Comparison of ENCODE assay signal across 8 cellular contexts in genomic region chr1:28259252-28259934, GRCh38. TPM values are rescaled to one million over a fixed set of nuclear protein-coding genes. Genes with fewer than 3 reads are reported as not detected.
DNase-seq lines count a peak whose midpoint lies in the region; ATAC-seq lines count a peak whose summit lies in the region.

Gene SESN2, plus strand, starts transcription at chr1:28259518. Its CDS starts 330 bp downstream, at chr1:28259848.

- no peaks in the 10 kb centered on the region for H3K9me3 ChIP-seq in NT2/D1 (ENCODE audit: insufficient read depth, low read length)
- H3K9me3 ChIP-seq in endocrine pancreas (ENCODE audit: control insufficient read depth, low read length) = no peaks in the 10 kb centered on the region

- no peak within 1 kb of the TSS for H4K8ac ChIP-seq in mesendoderm (ENCODE audit: low read depth, low read length)

- DNase-seq in COR-L47 (lab: John Stamatoyannopoulos, UW) (peak; percentile 97), HUDEP-2 (lab: John Stamatoyannopoulos, UW; ENCODE audit: unreplicated experiment in 76 of 76) (peak in 75 of 76 experiments; percentile 22 to 98 (median 96)), NT2/D1 (ENCODE audit: low read depth, low spot score) (peak; percentile 99), mesendoderm (peak; percentile 99)
- peak; percentile 95 for DNase-seq in activated CD8-positive, alpha-beta memory T cell treated with anti-CD3 and anti-CD28 coated beads, Interleukin-2, amount 50 U/mL, for 1 hour (ENCODE audit: extremely low read depth)
- DNase-seq in stimulated activated CD8-positive, alpha-beta memory T cell treated with anti-CD3 and anti-CD28 coated beads, Interleukin-15, amount 100 ng/mL, for 1 hour (ENCODE audit: low read depth) = peak; percentile 98

- peak within 1 kb of the TSS; percentile 97 for H3K56ac ChIP-seq in mesendoderm (ENCODE audit: low read length)

- H2AK5ac ChIP-seq in mesendoderm (ENCODE audit: low read length) = no peak within 1 kb of the TSS

- H3K27ac ChIP-seq in mesendoderm (ENCODE audit: low read depth, low read length) = peak within 1 kb of the TSS; percentile 80

- H3K4me3 ChIP-seq in NT2/D1 (ENCODE audit: insufficient read length, low read depth) = peak within 1 kb of the TSS; percentile 88
- H3K4me3 ChIP-seq in endocrine pancreas (ENCODE audit: control insufficient read depth, insufficient read depth, low read length) = peak within 1 kb of the TSS; percentile 49
- H3K4me3 ChIP-seq in mesendoderm (ENCODE audit: low read length) = peak within 1 kb of the TSS; percentile 94

- H3K4me2 ChIP-seq in mesendoderm (ENCODE audit: low read length) = peak within 1 kb of the TSS; percentile 87

- H3K4me1 ChIP-seq in NT2/D1 (ENCODE audit: insufficient read depth, insufficient read length) = peaks cover 12% of the 10 kb centered on the region
- H3K4me1 ChIP-seq in endocrine pancreas (ENCODE audit: control insufficient read depth, insufficient read depth, low read length) = no peaks in the 10 kb centered on the region
- peaks cover 9% of the 10 kb centered on the region for H3K4me1 ChIP-seq in mesendoderm (ENCODE audit: control insufficient read depth, low read depth, low read length)

- peak; percentile 95 for ATAC-seq in GM21381 (IDR thresholded peaks at IDR 0.05; ENCODE audit: unreplicated experiment)

- peaks cover 15% of the 10 kb centered on the region for H3K79me1 ChIP-seq in mesendoderm (ENCODE audit: low read length)

- H3K4ac ChIP-seq in mesendoderm (ENCODE audit: low read depth, low read length) = peak within 1 kb of the TSS; percentile 65

- H3K36me3 ChIP-seq in NT2/D1 (ENCODE audit: insufficient read depth, insufficient read length, low read length) (peaks cover 3% of the 10 kb centered on the region), endocrine pancreas (ENCODE audit: control insufficient read depth, insufficient read depth, low read length) (no peaks in the 10 kb centered on the region), mesendoderm (ENCODE audit: control insufficient read depth, insufficient read depth, low read length) (no peaks in the 10 kb centered on the region)

- no peak within 1 kb of the TSS for H2BK15ac ChIP-seq in mesendoderm (replicated peaks; ENCODE audit: low read depth)

- H3K18ac ChIP-seq in mesendoderm (ENCODE audit: low read length) = peak within 1 kb of the TSS; percentile 89

- peak within 1 kb of the TSS; percentile 97 for H3K23ac ChIP-seq in mesendoderm (ENCODE audit: low read length)

- peak within 1 kb of the TSS; percentile 7 for H2BK120ac ChIP-seq in mesendoderm (ENCODE audit: low read depth, low read length)

- H3K27me3 ChIP-seq in NT2/D1 (ENCODE audit: insufficient read depth, insufficient read length) (no peaks in the 10 kb centered on the region), endocrine pancreas (ENCODE audit: control insufficient read depth, insufficient read depth, low read length) (no peaks in the 10 kb centered on the region), mesendoderm (ENCODE audit: insufficient read depth, low read length, poor library complexity) (no peaks in the 10 kb centered on the region)

- peak within 1 kb of the TSS; percentile 94 for H3K9ac ChIP-seq in NT2/D1 (ENCODE audit: insufficient read length, low read depth)
- H3K9ac ChIP-seq in endocrine pancreas (ENCODE audit: control insufficient read depth, insufficient read depth, low read length) = peak within 1 kb of the TSS; percentile 99
- peak within 1 kb of the TSS; percentile 95 for H3K9ac ChIP-seq in mesendoderm (ENCODE audit: low read length)

- peak within 1 kb of the TSS; percentile 84 for H2BK5ac ChIP-seq in mesendoderm (ENCODE audit: low read length)

- no CpG with 5 or more reads among the region's 76 CpGs for WGBS in mesendoderm (ENCODE audit: extremely low coverage, insufficient coverage, low lambda C conversion rate)

- H4K5ac ChIP-seq in mesendoderm (ENCODE audit: low read length) = peak within 1 kb of the TSS; percentile 39

- peaks cover 38% of the 10 kb centered on the region for H3K79me2 ChIP-seq in mesendoderm (ENCODE audit: control insufficient read depth, insufficient read depth, low read length)

RNA-seq across cellular contexts. Expression of gene SESN2, which starts in this region (rescaled TPM):
- polyA plus RNA-seq in mesendoderm (2013, experiment 1 of 2) = 19.5 TPM
- polyA plus RNA-seq in mesendoderm (2013, experiment 2 of 2) = 19.7 TPM

Comparison
In these comparisons a context has a peak if more than half of its experiments do, and no peak if none do; other contexts are left out.
1. Peak in every context shown above with its lines: DNase-seq, ATAC-seq, H3K4me3 ChIP-seq and H3K27ac ChIP-seq.